In genomic region chr5:148820778-148821395, GRCh38 we compare ENCODE assay signal across 8 cellular contexts. TPM values are rescaled to one million over a fixed set of nuclear protein-coding genes. Genes with fewer than 3 reads are reported as not detected.
A peak's percentile ranks its signal among the peaks of the same experiment; 100 is the strongest.
DNase-seq lines count a peak whose midpoint lies in the region; ATAC-seq and TF ChIP-seq lines count a peak whose summit lies in the region.

No MANE protein-coding gene starts in this region.

- TF ChIP-seq CTCF in left lung (IDR thresholded peaks at IDR 0.05), result peak; percentile 43 to 53

- ATAC-seq in activated CD8-positive, alpha-beta memory T cell treated with anti-CD3 and anti-CD28 coated beads, Interleukin-2, amount 10 ng/mL, durations not matched to agents 7 days and 5 days, result peak; percentile 54
- ATAC-seq in activated CD8-positive, alpha-beta T cell treated with anti-CD3 and anti-CD28 coated beads, Interleukin-2, amount 10 ng/mL, durations not matched to agents 7 days and 5 days, result peak; percentile 62
- peak; percentile 30 for ATAC-seq in left lung

- no peaks in the 10 kb centered on the region for H3K36me3 ChIP-seq in left lung

- no peak for DNase-seq in activated CD8-positive, alpha-beta memory T cell treated with anti-CD3 and anti-CD28 coated beads, Interleukin-2, amount 10 ng/mL, durations not matched to agents 7 days and 5 days
- DNase-seq in activated CD8-positive, alpha-beta memory T cell treated with anti-CD3 and anti-CD28 coated beads, Interleukin-2, amount 50 U/mL, for 48 hours, result no peak
- DNase-seq in HT-29 (ENCODE audit: low spot score) (peak; percentile 74), left lung (no peak), NCI-H2171 treated with DMSO at 0.1 percent for 48 hours (lab: John Stamatoyannopoulos, UW) (no peak), iPS-NIHi11 (ENCODE audit: low spot score) (no peak), cerebellar nuclear complex (lab: John Stamatoyannopoulos, UW) (no peak)
- peak; percentile 53 for DNase-seq in activated CD8-positive, alpha-beta T cell treated with anti-CD3 and anti-CD28 coated beads, Interleukin-2, amount 10 ng/mL, durations not matched to agents 7 days and 5 days

- peaks cover 2% of the 10 kb centered on the region for H3K36me3 Mint-ChIP-seq in activated CD8-positive, alpha-beta memory T cell treated with anti-CD3 and anti-CD28 coated beads, Interleukin-2, amount 10 ng/mL, durations not matched to agents 7 days and 5 days
- no peaks in the 10 kb centered on the region for H3K36me3 Mint-ChIP-seq in activated CD8-positive, alpha-beta T cell treated with anti-CD3 and anti-CD28 coated beads, Interleukin-2, amount 10 ng/mL, durations not matched to agents 7 days and 5 days (ENCODE audit: low read depth)

- H3K27ac Mint-ChIP-seq in activated CD8-positive, alpha-beta memory T cell treated with anti-CD3 and anti-CD28 coated beads, Interleukin-2, amount 10 ng/mL, durations not matched to agents 7 days and 5 days, result no peak overlapping the region
- no peak overlapping the region for H3K27ac Mint-ChIP-seq in activated CD8-positive, alpha-beta T cell treated with anti-CD3 and anti-CD28 coated beads, Interleukin-2, amount 10 ng/mL, durations not matched to agents 7 days and 5 days

- H3K27me3 Mint-ChIP-seq in activated CD8-positive, alpha-beta memory T cell treated with anti-CD3 and anti-CD28 coated beads, Interleukin-2, amount 10 ng/mL, durations not matched to agents 7 days and 5 days, result peaks cover 29% of the 10 kb centered on the region
- peaks cover 40% of the 10 kb centered on the region for H3K27me3 Mint-ChIP-seq in activated CD8-positive, alpha-beta T cell treated with anti-CD3 and anti-CD28 coated beads, Interleukin-2, amount 10 ng/mL, durations not matched to agents 7 days and 5 days (ENCODE audit: low read depth)

- no peak overlapping the region for H3K4me3 ChIP-seq in left lung

- no peak overlapping the region for H3K27ac ChIP-seq in left lung

- intact Hi-C loops in left lung (cut with DNase I), result no loop called here

- H3K4me1 Mint-ChIP-seq in activated CD8-positive, alpha-beta memory T cell treated with anti-CD3 and anti-CD28 coated beads, Interleukin-2, amount 10 ng/mL, durations not matched to agents 7 days and 5 days, result peaks cover 9% of the 10 kb centered on the region
- H3K4me1 Mint-ChIP-seq in activated CD8-positive, alpha-beta T cell treated with anti-CD3 and anti-CD28 coated beads, Interleukin-2, amount 10 ng/mL, durations not matched to agents 7 days and 5 days (ENCODE audit: low read depth), result peaks cover 16% of the 10 kb centered on the region

- no peaks in the 10 kb centered on the region for H3K9me3 Mint-ChIP-seq in activated CD8-positive, alpha-beta memory T cell treated with anti-CD3 and anti-CD28 coated beads, Interleukin-2, amount 10 ng/mL, durations not matched to agents 7 days and 5 days (ENCODE audit: low read depth)
- no peaks in the 10 kb centered on the region for H3K9me3 Mint-ChIP-seq in activated CD8-positive, alpha-beta T cell treated with anti-CD3 and anti-CD28 coated beads, Interleukin-2, amount 10 ng/mL, durations not matched to agents 7 days and 5 days (ENCODE audit: insufficient read depth)

- H3K4me1 ChIP-seq in left lung, result peaks cover 0 to 67% of the 10 kb centered on the region in 2 donors

- POLR2A ChIA-PET in activated CD8-positive, alpha-beta T cell treated with anti-CD3 and anti-CD28 coated beads, Interleukin-2, amount 10 ng/mL, durations not matched to agents 7 days and 5 days (lab: Charles Lee), result no interaction called here

- no peaks in the 10 kb centered on the region for H3K9me3 ChIP-seq in left lung

- no peak overlapping the region for H3K4me3 Mint-ChIP-seq in activated CD8-positive, alpha-beta memory T cell treated with anti-CD3 and anti-CD28 coated beads, Interleukin-2, amount 10 ng/mL, durations not matched to agents 7 days and 5 days
- no peak overlapping the region for H3K4me3 Mint-ChIP-seq in activated CD8-positive, alpha-beta T cell treated with anti-CD3 and anti-CD28 coated beads, Interleukin-2, amount 10 ng/mL, durations not matched to agents 7 days and 5 days

- CTCF ChIA-PET in activated CD8-positive, alpha-beta memory T cell treated with anti-CD3 and anti-CD28 coated beads, Interleukin-2, amount 10 ng/mL, durations not matched to agents 7 days and 5 days (lab: Charles Lee), result interaction anchor here (0.8 to 3.7 kb wide), 27 partner anchors 8 to 215 kb away, joined by 3 to 41 read pairs (median 4); no protein-coding TSS in a partner anchor
- CTCF ChIA-PET in activated CD8-positive, alpha-beta T cell treated with anti-CD3 and anti-CD28 coated beads, Interleukin-2, amount 10 ng/mL, durations not matched to agents 7 days and 5 days (lab: Charles Lee), result interaction anchor here (0.7 to 3.7 kb wide), 33 partner anchors 10 to 294 kb away, joined by 3 to 32 read pairs (median 4); no protein-coding TSS in a partner anchor

- no peaks in the 10 kb centered on the region for H3K27me3 ChIP-seq in left lung

RNA-seq across cellular contexts. Expression of gene ADRB2, which starts 5.5 kb away (rescaled TPM):
- total RNA-seq in activated CD8-positive, alpha-beta memory T cell treated with anti-CD3 and anti-CD28 coated beads, Interleukin-2, amount 10 ng/mL, durations not matched to agents 7 days and 5 days, result 1 to 10 TPM; 1.7 to 4.4 TPM
- total RNA-seq in HT-29 (2014; rRNA removed; shearing (Covaris generic)), result 0.60 and 0.64 TPM in 2 replicates
- total RNA-seq in activated CD8-positive, alpha-beta T cell treated with anti-CD3 and anti-CD28 coated beads, Interleukin-2, amount 10 ng/mL, durations not matched to agents 7 days and 5 days, result 1 to 10 TPM; 2.2 to 2.3 TPM
- 10 to 100 TPM; 12.3 to 14.2 TPM for total RNA-seq in left lung

Comparison
In these comparisons a context has a peak if more than half of its experiments do, and no peak if none do; other contexts are left out.
1. DNase-seq: peak in HT-29 (single experiment) and activated CD8-positive, alpha-beta T cell treated with anti-CD3 and anti-CD28 coated beads, Interleukin-2, amount 10 ng/mL, durations not matched to agents 7 days and 5 days (single experiment); none in activated CD8-positive, alpha-beta memory T cell treated with anti-CD3 and anti-CD28 coated beads, Interleukin-2, amount 10 ng/mL, durations not matched to agents 7 days and 5 days (single experiment), activated CD8-positive, alpha-beta memory T cell treated with anti-CD3 and anti-CD28 coated beads, Interleukin-2, amount 50 U/mL, for 48 hours (single experiment), left lung (0 of 2), NCI-H2171 treated with DMSO at 0.1 percent for 48 hours (single experiment), iPS-NIHi11 (single experiment) and cerebellar nuclear complex (0 of 2).
2. Peak in every context shown above with its lines, with median percentiles within 50 percentile points of each other: ATAC-seq.